22 cellular contexts compared by ENCODE assay signal in the genomic region with DNA sequence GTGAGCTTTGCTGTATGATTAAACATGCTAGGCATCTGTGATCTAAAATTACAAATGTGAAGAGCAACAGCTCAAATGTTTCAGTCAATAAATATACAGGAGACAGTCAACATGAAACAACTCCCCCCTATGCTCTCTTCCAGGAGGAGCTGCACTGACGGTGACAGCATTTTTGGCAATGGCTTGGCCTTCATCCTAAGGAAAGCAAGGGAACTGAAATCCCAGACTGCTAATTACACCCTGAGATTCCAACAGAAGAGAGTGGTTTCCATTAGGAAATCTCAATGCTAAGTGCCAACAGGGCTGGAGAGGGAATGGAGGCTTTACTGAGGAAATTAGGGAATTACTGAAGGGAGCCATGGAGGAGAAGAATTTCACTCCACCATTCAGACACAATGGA. TPM values are rescaled to one million over a fixed set of nuclear protein-coding genes. Genes with fewer than 3 reads are reported as not detected.
"Had no signal": no experiment of that assay in that cellular context is flagged by ENCODE, and none has a peak within 500 bp of the region (broad histone marks: within the 10 kb centered on the region; RNA-seq: fewer than 3 reads in every experiment).

No MANE protein-coding gene starts in this region.

- H3K4me1 ChIP-seq: gastroesophageal sphincter, pancreas had no signal

- H3K36me3 ChIP-seq: esophagus muscularis mucosa, gastroesophageal sphincter, pancreas had no signal

- H3K36me3 Mint-ChIP-seq: immature natural killer cell, naive B cell had no signal

- H3K4me3 Mint-ChIP-seq: dendritic cell treated with granulocyte-macrophage colony-stimulating factor and Interleukin-4, amounts not matched to agents 40 ng/mL and 50 ng/mL, for 4 days; effector memory CD8-positive, alpha-beta T cell; immature natural killer cell; naive B cell; nephron had no signal

- ATAC-seq: effector memory CD8-positive, alpha-beta T cell; gastroesophageal sphincter; left colon; left ventricle myocardium superior; pancreas; right cardiac atrium had no signal

- DNase-seq: effector memory CD8-positive, alpha-beta T cell; foreskin fibroblast; glutamatergic neuron; immature natural killer cell; left colon; left ventricle myocardium superior; mesenchymal stem cell; naive B cell; occipital lobe; pancreas; right cardiac atrium; stimulated activated CD4-positive, alpha-beta T cell treated with anti-CD3 and anti-CD28 coated beads, Interleukin-2, amount 100 ng/mL, for 48 hours; stimulated activated naive CD4-positive, alpha-beta T cell treated with Interleukin-2 at 50 U/mL for 16 hours; trophoblast cell had no signal

- H3K27ac ChIP-seq: epithelial cell of prostate, esophagus muscularis mucosa, gastroesophageal sphincter, pancreas had no signal

- H3K4me2 ChIP-seq: smooth muscle cell had no signal

- H3K4me1 Mint-ChIP-seq: naive B cell, nephron had no signal

- H3K9me3 Mint-ChIP-seq: dendritic cell treated with granulocyte-macrophage colony-stimulating factor and Interleukin-4, amounts not matched to agents 40 ng/mL and 50 ng/mL, for 4 days; effector memory CD8-positive, alpha-beta T cell; nephron had no signal

- H3K27ac Mint-ChIP-seq: dendritic cell treated with granulocyte-macrophage colony-stimulating factor and Interleukin-4, amounts not matched to agents 40 ng/mL and 50 ng/mL, for 4 days; effector memory CD8-positive, alpha-beta T cell; immature natural killer cell; naive B cell; nephron; progenitor cell of endocrine pancreas had no signal

- H3K27me3 ChIP-seq: pancreas had no signal

- H3K4me3 ChIP-seq: esophagus muscularis mucosa, gastroesophageal sphincter, lung, pancreas, smooth muscle cell had no signal

- H3K9me3 ChIP-seq: esophagus muscularis mucosa, gastroesophageal sphincter, pancreas had no signal

RNA-seq across cellular contexts. Expression of a gene that starts 51.4 kb away (rescaled TPM):
- polyA plus RNA-seq: immature natural killer cell had no signal
